ENCODE assay signal across 8 cellular contexts in the genomic region with DNA sequence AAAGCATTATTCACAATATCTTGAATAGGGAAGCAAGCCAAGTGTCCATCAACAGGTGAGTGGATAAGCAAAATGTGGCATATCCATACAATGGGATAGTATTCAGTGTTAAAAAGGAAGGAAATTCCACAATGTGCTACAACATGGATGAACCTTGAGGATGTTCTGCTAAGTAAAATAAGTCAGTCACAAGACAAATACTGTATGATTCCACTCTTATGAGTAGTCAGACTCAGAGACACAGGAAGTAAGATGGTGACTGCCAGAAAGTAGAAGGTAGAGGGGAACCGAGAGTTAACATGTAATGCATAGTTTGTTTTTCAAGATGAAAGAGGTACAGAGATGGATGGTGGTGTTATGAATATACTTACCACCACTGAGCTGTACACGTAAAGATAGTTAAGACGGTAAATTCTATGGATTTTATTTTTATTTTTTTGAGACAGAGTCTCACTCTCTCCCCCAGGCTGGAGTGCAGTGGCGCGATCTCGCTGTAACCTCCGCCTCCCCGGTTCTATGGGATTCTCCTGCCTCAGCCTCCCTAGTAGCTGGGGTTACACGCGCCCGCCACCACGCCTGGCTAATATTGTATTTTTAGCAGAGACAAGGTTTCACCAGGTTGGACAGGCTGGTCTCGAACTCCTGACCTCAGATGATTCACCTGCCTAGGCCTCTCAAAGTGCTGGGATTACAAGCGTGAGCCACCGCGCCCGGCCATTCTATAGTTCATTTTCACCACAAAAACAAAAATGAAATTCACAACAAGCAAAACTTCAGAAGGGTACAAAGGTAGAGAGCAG. TPM values are rescaled to one million over a fixed set of nuclear protein-coding genes. Genes with fewer than 3 reads are reported as not detected.
DNase-seq lines count a peak whose midpoint lies in the region; ATAC-seq, FAIRE-seq and TF ChIP-seq lines count a peak whose summit lies in the region.

No MANE protein-coding gene starts in this region.

- peak overlapping the region in 56 of 59 donors; percentile 59 to 96 (median 91) for H3K27ac ChIP-seq in dorsolateral prefrontal cortex

- no peak for FAIRE-seq in frontal cortex (lab: Jason Lieb, UNC)

- H3K27ac Mint-ChIP-seq in neural crest cell (ENCODE audit: unreplicated experiment), result peak overlapping the region; percentile 72

- intact Hi-C loops in dorsolateral prefrontal cortex (cut with DNase I), result no loop called here

- H3K36me3 Mint-ChIP-seq in neural crest cell (ENCODE audit: low read depth), result peaks cover 7% of the 10 kb centered on the region

- H3K9me3 Mint-ChIP-seq in neural crest cell, result no peaks in the 10 kb centered on the region

- H3K27me3 ChIP-seq in dorsolateral prefrontal cortex, result no peaks in the 10 kb centered on the region

- peaks cover 36% of the 10 kb centered on the region for H3K4me1 Mint-ChIP-seq in neural crest cell

- TF ChIP-seq CTCF in AG10803 (conservative IDR thresholded peaks at IDR 0.05; ENCODE audit: low read length), result no peak
- no peak for TF ChIP-seq CTCF in dorsolateral prefrontal cortex (IDR thresholded peaks at IDR 0.05 in 54 of 56, conservative IDR thresholded peaks at IDR 0.05 in 2 of 56; ENCODE audit: low read depth in 1 of 56, partially characterized antibody in 56 of 56)
- no peak for TF ChIP-seq CTCF in neural crest cell (conservative IDR thresholded peaks at IDR 0.05)

- H3K4me3 Mint-ChIP-seq in neural crest cell, result peak overlapping the region; percentile 87

- peak; percentile 52; the same call in 1 of the 2 replicates for TF ChIP-seq POLR2A in Raji (IDR thresholded peaks at IDR 0.05; ENCODE audit: insufficient read depth, low read depth, low read length)

- no peaks in the 10 kb centered on the region for H3K27me3 Mint-ChIP-seq in neural crest cell (ENCODE audit: low read depth)

- peak overlapping the region; percentile 63 for H3K4me3 ChIP-seq in AG10803 (ENCODE audit: low read length)
- peak overlapping the region; percentile 48 to 99 (median 85) for H3K4me3 ChIP-seq in dorsolateral prefrontal cortex

- peak; percentile 35 for ATAC-seq in GM21447 (IDR thresholded peaks at IDR 0.05; ENCODE audit: unreplicated experiment)

- DNase-seq in AG10803 (ENCODE audit: low read depth) (no peak), dorsolateral prefrontal cortex (no peak), neural crest cell (ENCODE audit: low read depth, low spot score) (no peak), midbrain (lab: John Stamatoyannopoulos, UW) (no peak), frontal cortex (ENCODE audit: low spot score in 2 of 2) (no peak), globus pallidus (ENCODE audit: low spot score) (no peak)

RNA-seq across cellular contexts. Expression of a gene that starts 1.0 kb away (rescaled TPM):
- 10 to 100 TPM; 13.3 to 26.7 (median 19.3) TPM for total RNA-seq in dorsolateral prefrontal cortex
- 63.5 and 63.9 TPM in 2 replicates for total RNA-seq in neural crest cell
- total RNA-seq in frontal cortex, result 7.7 TPM

RNA-seq across cellular contexts. Expression of a gene that starts 31.9 kb away (rescaled TPM):
- 100 to 1,000 TPM in 46 of 120 experiments, 10 to 100 TPM in 74; 63.4 to 144 (median 93.5) TPM for total RNA-seq in dorsolateral prefrontal cortex
- total RNA-seq in neural crest cell, result 84.7 and 89.5 TPM in 2 replicates
- total RNA-seq in frontal cortex, result 43.6 TPM
